Comparison of ENCODE assay signal across 13 cellular contexts in genomic region chr9:83429229-83429628, GRCh38.
DNase-seq lines count a peak whose midpoint lies in the region; ATAC-seq and TF ChIP-seq lines count a peak whose summit lies in the region.
"Had no signal": no experiment of that assay in that cellular context is flagged by ENCODE, and none has a peak within 500 bp of the region (broad histone marks: within the 10 kb centered on the region; RNA-seq: fewer than 3 reads in every experiment).

No MANE protein-coding gene starts in this region.

- ATAC-seq in GM21737 (IDR thresholded peaks at IDR 0.05; ENCODE audit: unreplicated experiment), result no peak
- ATAC-seq: CD8-positive, alpha-beta T cell; GM12878 had no signal

- H3K4me2 ChIP-seq in parathyroid adenoma (ENCODE audit: low read length), result no peak overlapping the region
- H3K4me2 ChIP-seq: BLaER1 treated with 17β-estradiol and CSF1 and Interleukin-3, amounts not matched to agents 10 nM and 100 nM had no signal

- H3K4me1 ChIP-seq in parathyroid adenoma, result peaks cover 21% of the 10 kb centered on the region

- DNase-seq in left kidney (ENCODE audit: low read depth, low spot score), result peak; percentile 25
- no peak for DNase-seq in cerebellar cortex (ENCODE audit: low spot score)
- no peak for DNase-seq in NCI-H345 treated with DMSO at 0.1 percent for 48 hours (lab: John Stamatoyannopoulos, UW; ENCODE audit: unreplicated experiment)
- DNase-seq in glomerular visceral epithelial cell (ENCODE audit: extremely low spot score), result no peak
- DNase-seq: Calu3; CD8-positive, alpha-beta T cell; DMS79 treated with DMSO at 0.1 percent for 48 hours; H9 had no signal

- no peak overlapping the region for H2AFZ ChIP-seq in parathyroid adenoma

- no peak for TF ChIP-seq CTCF in VCaP (conservative IDR thresholded peaks at IDR 0.05)
- no peak for TF ChIP-seq CTCF in parathyroid adenoma (IDR thresholded peaks at IDR 0.05)

- H3K27me3 ChIP-seq in parathyroid adenoma (ENCODE audit: control insufficient read depth, insufficient read depth, low read length), result no peaks in the 10 kb centered on the region
- H3K27me3 ChIP-seq: BLaER1 treated with 17β-estradiol and CSF1 and Interleukin-3, amounts not matched to agents 10 nM and 100 nM had no signal

- no peaks in the 10 kb centered on the region for H3K9me3 ChIP-seq in parathyroid adenoma (ENCODE audit: control insufficient read depth, low read length)
- H3K9me3 ChIP-seq: BLaER1 treated with 17β-estradiol and CSF1 and Interleukin-3, amounts not matched to agents 10 nM and 100 nM had no signal

- H3K79me2 ChIP-seq in parathyroid adenoma, result peaks cover 4% of the 10 kb centered on the region

- peak overlapping the region; percentile 97; the same call in 1 of the 2 replicates for H3K27ac ChIP-seq in VCaP
- H3K27ac ChIP-seq in parathyroid adenoma, result peak overlapping the region; percentile 2
- H3K27ac ChIP-seq: BLaER1 treated with 17β-estradiol and CSF1 and Interleukin-3, amounts not matched to agents 10 nM and 100 nM had no signal

- H3K9ac ChIP-seq in parathyroid adenoma, result no peak overlapping the region
- H3K9ac ChIP-seq: BLaER1 treated with 17β-estradiol and CSF1 and Interleukin-3, amounts not matched to agents 10 nM and 100 nM had no signal

- H3K4me3 ChIP-seq in parathyroid adenoma (ENCODE audit: low read depth, low read length), result no peak overlapping the region
- H3K4me3 ChIP-seq: BLaER1 treated with 17β-estradiol and CSF1 and Interleukin-3, amounts not matched to agents 10 nM and 100 nM; GM12878 had no signal

- no peaks in the 10 kb centered on the region for H3K36me3 ChIP-seq in parathyroid adenoma (ENCODE audit: control insufficient read depth, insufficient read depth, low read length)
- H3K36me3 ChIP-seq: BLaER1 treated with 17β-estradiol and CSF1 and Interleukin-3, amounts not matched to agents 10 nM and 100 nM had no signal
